In genomic region chr5:150595466-150596031, GRCh38 we compare ENCODE assay signal across 2 cellular contexts.
TF ChIP-seq lines count a peak whose summit lies in the region.

No MANE protein-coding gene starts in this region.

TF ChIP-seq in SK-N-SH, 30 proteins besides CTCF, POLR2A, EP300 and RAD21:
- no peak for TF ChIP-seq SIN3A (IDR thresholded peaks at IDR 0.05; ENCODE audit: borderline replicate concordance, low read depth, low read length)
- TF ChIP-seq SMC3 (IDR thresholded peaks at IDR 0.05; ENCODE audit: low read depth, low read length) = no peak
- TF ChIP-seq RCOR1 (IDR thresholded peaks at IDR 0.05; ENCODE audit: low read length) = peak; percentile 58; the same call in 1 of the 2 replicates
- 0 out of 2 replicates have a peak, but pooled peaks have one; percentile 1 for TF ChIP-seq TCF12 (IDR thresholded peaks at IDR 0.05)

TF ChIP-seq in endothelial cell of umbilical vein, 7 proteins besides CTCF, POLR2A, EP300 and RAD21:
- no peak for TF ChIP-seq POLR2AphosphoS5 (IDR thresholded peaks at IDR 0.05; ENCODE audit: insufficient read depth, low read depth, low read length)
- no peak for TF ChIP-seq MYC (IDR thresholded peaks at IDR 0.05; ENCODE audit: low read depth, low read length)
- no peak for TF ChIP-seq GATA2 (IDR thresholded peaks at IDR 0.05; ENCODE audit: insufficient read depth, insufficient read length, low read depth, low read length)
- TF ChIP-seq, protein P1, sequence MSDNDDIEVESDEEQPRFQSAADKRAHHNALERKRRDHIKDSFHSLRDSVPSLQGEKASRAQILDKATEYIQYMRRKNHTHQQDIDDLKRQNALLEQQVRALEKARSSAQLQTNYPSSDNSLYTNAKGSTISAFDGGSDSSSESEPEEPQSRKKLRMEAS (IDR thresholded peaks at IDR 0.05; ENCODE audit: insufficient read depth, insufficient read length) = peak; percentile 48
- TF ChIP-seq JUN (IDR thresholded peaks at IDR 0.05; ENCODE audit: borderline replicate concordance, insufficient read depth, insufficient read length, low read depth) = no peak
- peak; percentile 37 for TF ChIP-seq EZH2 (IDR thresholded peaks at IDR 0.05; ENCODE audit: borderline replicate concordance, low read depth, low read length, severe bottlenecking)
- no peak for TF ChIP-seq FOS (IDR thresholded peaks at IDR 0.05; ENCODE audit: borderline replicate concordance, insufficient read depth, low read length)
